10 cellular contexts compared by ENCODE assay signal in genomic region chr10:101615760-101616116, GRCh38.
"Had no signal": no experiment of that assay in that cellular context is flagged by ENCODE, and none has a peak within 500 bp of the region (broad histone marks: within the 10 kb centered on the region; RNA-seq: fewer than 3 reads in every experiment).

No MANE protein-coding gene starts in this region.

- H3K27me3 Mint-ChIP-seq: type B pancreatic cell had no signal

- DNase-seq: activated CD4-positive, alpha-beta T cell treated with anti-CD3 and anti-CD28 coated beads for 48 hours; activated CD8-positive, alpha-beta memory T cell treated with anti-CD3 and anti-CD28 coated beads for 24 hours; activated gamma-delta T cell; central memory CD4-positive, alpha-beta T cell; natural killer cell; sigmoid colon; stimulated activated CD4-positive, alpha-beta T cell treated with anti-CD3 and anti-CD28 coated beads, Interleukin-12 subunit alpha, Interleukin-12 subunit beta, amount 100 ng/mL, for 4 hours; stimulated activated naive CD4-positive, alpha-beta T cell treated with Interleukin-2 at 50 U/mL for 16 hours; T1000 had no signal

- ATAC-seq: natural killer cell had no signal

- H3K9me3 Mint-ChIP-seq: natural killer cell, type B pancreatic cell had no signal

- H3K4me3 Mint-ChIP-seq: natural killer cell, type B pancreatic cell had no signal

- H3K36me3 Mint-ChIP-seq: natural killer cell had no signal

- H3K27ac Mint-ChIP-seq: type B pancreatic cell had no signal
